1 cellular context compared by ENCODE assay signal in genomic region chr12:108313609-108314331, GRCh38.
A peak's percentile ranks its signal among the peaks of the same experiment; 100 is the strongest.
TF ChIP-seq lines count a peak whose summit lies in the region.

No MANE protein-coding gene starts in this region.

TF ChIP-seq in K562, 482 proteins besides CTCF, POLR2A, EP300 and RAD21 (continued from another document and continues in another):
- no peak for TF ChIP-seq ZBTB26 (CRISPR knock-in tag; IDR thresholded peaks at IDR 0.05)
- TF ChIP-seq CBFA2T3 (IDR thresholded peaks at IDR 0.05), result peak; percentile 46; the same call in 1 of the 2 replicates
- no peak for TF ChIP-seq HES1 (IDR thresholded peaks at IDR 0.05; ENCODE audit: low read depth)
- TF ChIP-seq KDM4B (IDR thresholded peaks at IDR 0.05; ENCODE audit: borderline replicate concordance in 2 of 2, low read depth in 1 of 2), result no peak
- TF ChIP-seq, protein P1, sequence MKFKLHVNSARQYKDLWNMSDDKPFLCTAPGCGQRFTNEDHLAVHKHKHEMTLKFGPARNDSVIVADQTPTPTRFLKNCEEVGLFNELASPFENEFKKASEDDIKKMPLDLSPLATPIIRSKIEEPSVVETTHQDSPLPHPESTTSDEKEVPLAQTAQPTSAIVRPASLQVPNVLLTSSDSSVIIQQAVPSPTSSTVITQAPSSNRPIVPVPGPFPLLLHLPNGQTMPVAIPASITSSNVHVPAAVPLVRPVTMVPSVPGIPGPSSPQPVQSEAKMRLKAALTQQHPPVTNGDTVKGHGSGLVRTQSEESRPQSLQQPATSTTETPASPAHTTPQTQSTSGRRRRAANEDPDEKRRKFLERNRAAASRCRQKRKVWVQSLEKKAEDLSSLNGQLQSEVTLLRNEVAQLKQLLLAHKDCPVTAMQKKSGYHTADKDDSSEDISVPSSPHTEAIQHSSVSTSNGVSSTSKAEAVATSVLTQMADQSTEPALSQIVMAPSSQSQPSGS (CRISPR knock-in tag; IDR thresholded peaks at IDR 0.05), result no peak
- peak; percentile 67 for TF ChIP-seq SMARCA5 (IDR thresholded peaks at IDR 0.05)
- TF ChIP-seq, protein P2, sequence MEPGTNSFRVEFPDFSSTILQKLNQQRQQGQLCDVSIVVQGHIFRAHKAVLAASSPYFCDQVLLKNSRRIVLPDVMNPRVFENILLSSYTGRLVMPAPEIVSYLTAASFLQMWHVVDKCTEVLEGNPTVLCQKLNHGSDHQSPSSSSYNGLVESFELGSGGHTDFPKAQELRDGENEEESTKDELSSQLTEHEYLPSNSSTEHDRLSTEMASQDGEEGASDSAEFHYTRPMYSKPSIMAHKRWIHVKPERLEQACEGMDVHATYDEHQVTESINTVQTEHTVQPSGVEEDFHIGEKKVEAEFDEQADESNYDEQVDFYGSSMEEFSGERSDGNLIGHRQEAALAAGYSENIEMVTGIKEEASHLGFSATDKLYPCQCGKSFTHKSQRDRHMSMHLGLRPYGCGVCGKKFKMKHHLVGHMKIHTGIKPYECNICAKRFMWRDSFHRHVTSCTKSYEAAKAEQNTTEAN (CRISPR knock-in tag; IDR thresholded peaks at IDR 0.05), result no peak
- TF ChIP-seq ARID1B (IDR thresholded peaks at IDR 0.05), result peak; percentile 68
- TF ChIP-seq ETV1 (tag; conservative IDR thresholded peaks at IDR 0.05; ENCODE audit: low read depth), result peak; percentile 68
- TF ChIP-seq LEF1 (IDR thresholded peaks at IDR 0.05), result peak; percentile 38; the same call in 1 of the 2 replicates
- no peak for TF ChIP-seq PYGO2 (tag; IDR thresholded peaks at IDR 0.05)
- no peak for TF ChIP-seq PBX2 (CRISPR knock-in tag; IDR thresholded peaks at IDR 0.05; ENCODE audit: low read depth)
- 0 out of 2 replicates have a peak, but pooled peaks have one; percentile 13 for TF ChIP-seq PBX2 (tag; conservative IDR thresholded peaks at IDR 0.05; ENCODE audit: low read depth)
- no peak for TF ChIP-seq NUFIP1 (IDR thresholded peaks at IDR 0.05; ENCODE audit: partially characterized antibody)
- TF ChIP-seq, protein P3, sequence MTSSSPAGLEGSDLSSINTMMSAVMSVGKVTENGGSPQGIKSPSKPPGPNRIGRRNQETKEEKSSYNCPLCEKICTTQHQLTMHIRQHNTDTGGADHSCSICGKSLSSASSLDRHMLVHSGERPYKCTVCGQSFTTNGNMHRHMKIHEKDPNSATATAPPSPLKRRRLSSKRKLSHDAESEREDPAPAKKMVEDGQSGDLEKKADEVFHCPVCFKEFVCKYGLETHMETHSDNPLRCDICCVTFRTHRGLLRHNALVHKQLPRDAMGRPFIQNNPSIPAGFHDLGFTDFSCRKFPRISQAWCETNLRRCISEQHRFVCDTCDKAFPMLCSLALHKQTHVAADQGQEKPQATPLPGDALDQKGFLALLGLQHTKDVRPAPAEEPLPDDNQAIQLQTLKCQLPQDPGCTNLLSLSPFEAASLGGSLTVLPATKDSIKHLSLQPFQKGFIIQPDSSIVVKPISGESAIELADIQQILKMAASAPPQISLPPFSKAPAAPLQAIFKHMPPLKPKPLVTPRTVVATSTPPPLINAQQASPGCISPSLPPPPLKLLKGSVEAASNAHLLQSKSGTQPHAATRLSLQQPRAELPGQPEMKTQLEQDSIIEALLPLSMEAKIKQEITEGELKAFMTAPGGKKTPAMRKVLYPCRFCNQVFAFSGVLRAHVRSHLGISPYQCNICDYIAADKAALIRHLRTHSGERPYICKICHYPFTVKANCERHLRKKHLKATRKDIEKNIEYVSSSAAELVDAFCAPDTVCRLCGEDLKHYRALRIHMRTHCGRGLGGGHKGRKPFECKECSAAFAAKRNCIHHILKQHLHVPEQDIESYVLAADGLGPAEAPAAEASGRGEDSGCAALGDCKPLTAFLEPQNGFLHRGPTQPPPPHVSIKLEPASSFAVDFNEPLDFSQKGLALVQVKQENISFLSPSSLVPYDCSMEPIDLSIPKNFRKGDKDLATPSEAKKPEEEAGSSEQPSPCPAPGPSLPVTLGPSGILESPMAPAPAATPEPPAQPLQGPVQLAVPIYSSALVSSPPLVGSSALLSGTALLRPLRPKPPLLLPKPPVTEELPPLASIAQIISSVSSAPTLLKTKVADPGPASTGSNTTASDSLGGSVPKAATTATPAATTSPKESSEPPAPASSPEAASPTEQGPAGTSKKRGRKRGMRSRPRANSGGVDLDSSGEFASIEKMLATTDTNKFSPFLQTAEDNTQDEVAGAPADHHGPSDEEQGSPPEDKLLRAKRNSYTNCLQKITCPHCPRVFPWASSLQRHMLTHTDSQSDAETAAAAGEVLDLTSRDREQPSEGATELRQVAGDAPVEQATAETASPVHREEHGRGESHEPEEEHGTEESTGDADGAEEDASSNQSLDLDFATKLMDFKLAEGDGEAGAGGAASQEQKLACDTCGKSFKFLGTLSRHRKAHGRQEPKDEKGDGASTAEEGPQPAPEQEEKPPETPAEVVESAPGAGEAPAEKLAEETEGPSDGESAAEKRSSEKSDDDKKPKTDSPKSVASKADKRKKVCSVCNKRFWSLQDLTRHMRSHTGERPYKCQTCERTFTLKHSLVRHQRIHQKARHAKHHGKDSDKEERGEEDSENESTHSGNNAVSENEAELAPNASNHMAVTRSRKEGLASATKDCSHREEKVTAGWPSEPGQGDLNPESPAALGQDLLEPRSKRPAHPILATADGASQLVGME (CRISPR knock-in tag; IDR thresholded peaks at IDR 0.05), result no peak
- TF ChIP-seq, protein P4, sequence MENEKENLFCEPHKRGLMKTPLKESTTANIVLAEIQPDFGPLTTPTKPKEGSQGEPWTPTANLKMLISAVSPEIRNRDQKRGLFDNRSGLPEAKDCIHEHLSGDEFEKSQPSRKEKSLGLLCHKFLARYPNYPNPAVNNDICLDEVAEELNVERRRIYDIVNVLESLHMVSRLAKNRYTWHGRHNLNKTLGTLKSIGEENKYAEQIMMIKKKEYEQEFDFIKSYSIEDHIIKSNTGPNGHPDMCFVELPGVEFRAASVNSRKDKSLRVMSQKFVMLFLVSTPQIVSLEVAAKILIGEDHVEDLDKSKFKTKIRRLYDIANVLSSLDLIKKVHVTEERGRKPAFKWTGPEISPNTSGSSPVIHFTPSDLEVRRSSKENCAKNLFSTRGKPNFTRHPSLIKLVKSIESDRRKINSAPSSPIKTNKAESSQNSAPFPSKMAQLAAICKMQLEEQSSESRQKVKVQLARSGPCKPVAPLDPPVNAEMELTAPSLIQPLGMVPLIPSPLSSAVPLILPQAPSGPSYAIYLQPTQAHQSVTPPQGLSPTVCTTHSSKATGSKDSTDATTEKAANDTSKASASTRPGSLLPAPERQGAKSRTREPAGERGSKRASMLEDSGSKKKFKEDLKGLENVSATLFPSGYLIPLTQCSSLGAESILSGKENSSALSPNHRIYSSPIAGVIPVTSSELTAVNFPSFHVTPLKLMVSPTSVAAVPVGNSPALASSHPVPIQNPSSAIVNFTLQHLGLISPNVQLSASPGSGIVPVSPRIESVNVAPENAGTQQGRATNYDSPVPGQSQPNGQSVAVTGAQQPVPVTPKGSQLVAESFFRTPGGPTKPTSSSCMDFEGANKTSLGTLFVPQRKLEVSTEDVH (IDR thresholded peaks at IDR 0.05; ENCODE audit: low read depth, partially characterized antibody), result no peak
- no peak for TF ChIP-seq SETDB1 (IDR thresholded peaks at IDR 0.05; ENCODE audit: low read length)
- TF ChIP-seq SMAD2 (IDR thresholded peaks at IDR 0.05; ENCODE audit: low read depth, low read length), result no peak
- no peak for TF ChIP-seq PPARD (CRISPR knock-in tag; IDR thresholded peaks at IDR 0.05)
- TF ChIP-seq XRCC5 (IDR thresholded peaks at IDR 0.05; ENCODE audit: low read depth, low read length), result no peak
- TF ChIP-seq SIN3A (IDR thresholded peaks at IDR 0.05; ENCODE audit: borderline replicate concordance in 2 of 2, control insufficient read depth in 1 of 2, low read depth in 2 of 2, low read length in 2 of 2), result no peak
- TF ChIP-seq GATAD2A (IDR thresholded peaks at IDR 0.05), result 0 out of 2 replicates have a peak, but pooled peaks have one; percentile 19
- TF ChIP-seq SREBF2 (CRISPR knock-in tag; IDR thresholded peaks at IDR 0.05), result no peak
- peak; percentile 44 for TF ChIP-seq ZNF384 (IDR thresholded peaks at IDR 0.05; ENCODE audit: low read depth, low read length)
- TF ChIP-seq, protein P5, sequence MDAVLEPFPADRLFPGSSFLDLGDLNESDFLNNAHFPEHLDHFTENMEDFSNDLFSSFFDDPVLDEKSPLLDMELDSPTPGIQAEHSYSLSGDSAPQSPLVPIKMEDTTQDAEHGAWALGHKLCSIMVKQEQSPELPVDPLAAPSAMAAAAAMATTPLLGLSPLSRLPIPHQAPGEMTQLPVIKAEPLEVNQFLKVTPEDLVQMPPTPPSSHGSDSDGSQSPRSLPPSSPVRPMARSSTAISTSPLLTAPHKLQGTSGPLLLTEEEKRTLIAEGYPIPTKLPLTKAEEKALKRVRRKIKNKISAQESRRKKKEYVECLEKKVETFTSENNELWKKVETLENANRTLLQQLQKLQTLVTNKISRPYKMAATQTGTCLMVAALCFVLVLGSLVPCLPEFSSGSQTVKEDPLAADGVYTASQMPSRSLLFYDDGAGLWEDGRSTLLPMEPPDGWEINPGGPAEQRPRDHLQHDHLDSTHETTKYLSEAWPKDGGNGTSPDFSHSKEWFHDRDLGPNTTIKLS (IDR thresholded peaks at IDR 0.05; ENCODE audit: borderline replicate concordance, low read depth), result no peak
- no peak for TF ChIP-seq JUN (IDR thresholded peaks at IDR 0.05; ENCODE audit: borderline replicate concordance, low read depth, low read length)
- no peak for TF ChIP-seq JUN (CRISPR knock-in tag; IDR thresholded peaks at IDR 0.05; ENCODE audit: borderline replicate concordance)
- no peak for TF ChIP-seq ZNF583 (CRISPR knock-in tag; IDR thresholded peaks at IDR 0.05)
- TF ChIP-seq PRMT5 (CRISPR knock-in tag; IDR thresholded peaks at IDR 0.05), result no peak
- TF ChIP-seq SRSF3 (IDR thresholded peaks at IDR 0.05; ENCODE audit: insufficient read depth, low read length), result no peak
- TF ChIP-seq UBTF (IDR thresholded peaks at IDR 0.05; ENCODE audit: borderline replicate concordance in 1 of 2, low read depth in 2 of 2, low read length in 2 of 2), result no peak
- no peak for TF ChIP-seq DIDO1 (tag; IDR thresholded peaks at IDR 0.05; ENCODE audit: low read depth)
- no peak for TF ChIP-seq RBM34 (IDR thresholded peaks at IDR 0.05; ENCODE audit: borderline replicate concordance, insufficient read depth, low read length)
- TF ChIP-seq, protein P6, sequence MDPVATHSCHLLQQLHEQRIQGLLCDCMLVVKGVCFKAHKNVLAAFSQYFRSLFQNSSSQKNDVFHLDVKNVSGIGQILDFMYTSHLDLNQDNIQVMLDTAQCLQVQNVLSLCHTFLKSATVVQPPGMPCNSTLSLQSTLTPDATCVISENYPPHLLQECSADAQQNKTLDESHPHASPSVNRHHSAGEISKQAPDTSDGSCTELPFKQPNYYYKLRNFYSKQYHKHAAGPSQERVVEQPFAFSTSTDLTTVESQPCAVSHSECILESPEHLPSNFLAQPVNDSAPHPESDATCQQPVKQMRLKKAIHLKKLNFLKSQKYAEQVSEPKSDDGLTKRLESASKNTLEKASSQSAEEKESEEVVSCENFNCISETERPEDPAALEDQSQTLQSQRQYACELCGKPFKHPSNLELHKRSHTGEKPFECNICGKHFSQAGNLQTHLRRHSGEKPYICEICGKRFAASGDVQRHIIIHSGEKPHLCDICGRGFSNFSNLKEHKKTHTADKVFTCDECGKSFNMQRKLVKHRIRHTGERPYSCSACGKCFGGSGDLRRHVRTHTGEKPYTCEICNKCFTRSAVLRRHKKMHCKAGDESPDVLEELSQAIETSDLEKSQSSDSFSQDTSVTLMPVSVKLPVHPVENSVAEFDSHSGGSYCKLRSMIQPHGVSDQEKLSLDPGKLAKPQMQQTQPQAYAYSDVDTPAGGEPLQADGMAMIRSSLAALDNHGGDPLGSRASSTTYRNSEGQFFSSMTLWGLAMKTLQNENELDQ (CRISPR knock-in tag; IDR thresholded peaks at IDR 0.05; ENCODE audit: borderline replicate concordance), result no peak
- TF ChIP-seq ZC3H4 (CRISPR knock-in tag; IDR thresholded peaks at IDR 0.05; ENCODE audit: borderline replicate concordance), result no peak
- no peak for TF ChIP-seq ZNF717 (CRISPR knock-in tag; IDR thresholded peaks at IDR 0.05)
- TF ChIP-seq ZNF764 (CRISPR knock-in tag; IDR thresholded peaks at IDR 0.05; ENCODE audit: low read depth), result no peak
